In genomic region chr7:19939746-19940145, GRCh38 we compare ENCODE assay signal across 16 cellular contexts.
A peak's percentile ranks its signal among the peaks of the same experiment; 100 is the strongest.
DNase-seq lines count a peak whose midpoint lies in the region; ATAC-seq, FAIRE-seq and TF ChIP-seq lines count a peak whose summit lies in the region.
"Had no signal": no experiment of that assay in that cellular context is flagged by ENCODE, and none has a peak within 500 bp of the region (broad histone marks: within the 10 kb centered on the region; RNA-seq: fewer than 3 reads in every experiment).

No MANE protein-coding gene starts in this region.

- H3K27me3 Mint-ChIP-seq in mesothelial cell of epicardium (ENCODE audit: low read depth) = no peaks in the 10 kb centered on the region
- no peaks in the 10 kb centered on the region for H3K27me3 Mint-ChIP-seq in stimulated activated naive CD8-positive, alpha-beta T cell treated with anti-CD3 and anti-CD28 coated beads, Interleukin-15, amount 100 ng/mL, for 72 hours
- H3K27me3 Mint-ChIP-seq: activated CD8-positive, alpha-beta T cell treated with anti-CD3 and anti-CD28 coated beads for 36 hours had no signal

- ATAC-seq in omental fat pad (ENCODE audit: low FRiP score) = peak; percentile 39
- no peak for ATAC-seq in stimulated activated naive CD8-positive, alpha-beta T cell treated with anti-CD3 and anti-CD28 coated beads, Interleukin-15, amount 100 ng/mL, for 72 hours
- ATAC-seq: activated CD8-positive, alpha-beta T cell treated with anti-CD3 and anti-CD28 coated beads for 36 hours; CD8-positive, alpha-beta T cell; psoas muscle had no signal

- H3K9me3 Mint-ChIP-seq in mesothelial cell of epicardium = peaks cover 27% of the 10 kb centered on the region
- H3K9me3 Mint-ChIP-seq in stimulated activated naive CD8-positive, alpha-beta T cell treated with anti-CD3 and anti-CD28 coated beads, Interleukin-15, amount 100 ng/mL, for 72 hours = peaks cover 5 to 7% of the 10 kb centered on the region in 2 donors

- TF ChIP-seq CTCF in epithelial cell of proximal tubule (conservative IDR thresholded peaks at IDR 0.05; ENCODE audit: low read depth, low read length) (no peak), omental fat pad (IDR thresholded peaks at IDR 0.05) (no peak), mesothelial cell of epicardium (IDR thresholded peaks at IDR 0.05; ENCODE audit: unreplicated experiment) (no peak)

- in situ Hi-C loops in Caki2 (cut with HindIII; ENCODE audit: low pct_unique_long_range_greater_than_20kb, low sequenced_read_pairs) = no loop called here

- DNase-seq in Caki2 (ENCODE audit: low read depth) (peak; percentile 33), RCC 7860 (ENCODE audit: low spot score) (peak; percentile 91), epithelial cell of proximal tubule (ENCODE audit: low read depth) (peak; percentile 94), omental fat pad (ENCODE audit: low spot score) (no peak), mesothelial cell of epicardium (ENCODE audit: low spot score in 2 of 2, unreplicated experiment in 2 of 2) (no peak), DMS79 treated with DMSO at 0.1 percent for 48 hours (lab: John Stamatoyannopoulos, UW) (no peak), COLO829 (ENCODE audit: low spot score) (no peak)
- no peak for DNase-seq in stimulated activated naive CD8-positive, alpha-beta T cell treated with anti-CD3 and anti-CD28 coated beads, Interleukin-15, amount 100 ng/mL, for 72 hours
- DNase-seq: activated CD8-positive, alpha-beta T cell treated with anti-CD3 and anti-CD28 coated beads for 36 hours; CD8-positive, alpha-beta T cell; GF-D8; NCI-H1436 treated with DMSO at 0.1 percent for 48 hours; psoas muscle; T-helper 9 cell; thyroid gland had no signal

- H3K4me3 ChIP-seq in epithelial cell of proximal tubule (ENCODE audit: low read depth, low read length) = no peak overlapping the region
- H3K4me3 ChIP-seq: psoas muscle, thyroid gland had no signal

- H3K4me1 Mint-ChIP-seq in mesothelial cell of epicardium = peaks cover 12% of the 10 kb centered on the region
- no peaks in the 10 kb centered on the region for H3K4me1 Mint-ChIP-seq in stimulated activated naive CD8-positive, alpha-beta T cell treated with anti-CD3 and anti-CD28 coated beads, Interleukin-15, amount 100 ng/mL, for 72 hours

- no peak overlapping the region for H3K4me3 Mint-ChIP-seq in mesothelial cell of epicardium
- no peak overlapping the region for H3K4me3 Mint-ChIP-seq in stimulated activated naive CD8-positive, alpha-beta T cell treated with anti-CD3 and anti-CD28 coated beads, Interleukin-15, amount 100 ng/mL, for 72 hours
- H3K4me3 Mint-ChIP-seq: activated CD8-positive, alpha-beta T cell treated with anti-CD3 and anti-CD28 coated beads for 36 hours; CD8-positive, alpha-beta T cell had no signal

- peak; percentile 86 for FAIRE-seq in RCC 7860 (lab: Jason Lieb, UNC)
- FAIRE-seq: H1 had no signal

- peaks cover 2% of the 10 kb centered on the region for H3K36me3 Mint-ChIP-seq in mesothelial cell of epicardium
- H3K36me3 Mint-ChIP-seq: CD8-positive, alpha-beta T cell had no signal

- H3K27ac Mint-ChIP-seq in mesothelial cell of epicardium = no peak overlapping the region
- no peak overlapping the region for H3K27ac Mint-ChIP-seq in stimulated activated naive CD8-positive, alpha-beta T cell treated with anti-CD3 and anti-CD28 coated beads, Interleukin-15, amount 100 ng/mL, for 72 hours
- H3K27ac Mint-ChIP-seq: activated CD8-positive, alpha-beta T cell treated with anti-CD3 and anti-CD28 coated beads for 36 hours; CD8-positive, alpha-beta T cell had no signal

Comparison
In these comparisons a context has a peak if more than half of its experiments do, and no peak if none do; other contexts are left out.
1. DNase-seq: peak in Caki2 (single experiment), RCC 7860 (single experiment) and epithelial cell of proximal tubule (single experiment); none in omental fat pad (single experiment), mesothelial cell of epicardium (0 of 2), DMS79 treated with DMSO at 0.1 percent for 48 hours (single experiment), stimulated activated naive CD8-positive, alpha-beta T cell treated with anti-CD3 and anti-CD28 coated beads, Interleukin-15, amount 100 ng/mL, for 72 hours (0 of 2) and COLO829 (single experiment).